In the genomic region with DNA sequence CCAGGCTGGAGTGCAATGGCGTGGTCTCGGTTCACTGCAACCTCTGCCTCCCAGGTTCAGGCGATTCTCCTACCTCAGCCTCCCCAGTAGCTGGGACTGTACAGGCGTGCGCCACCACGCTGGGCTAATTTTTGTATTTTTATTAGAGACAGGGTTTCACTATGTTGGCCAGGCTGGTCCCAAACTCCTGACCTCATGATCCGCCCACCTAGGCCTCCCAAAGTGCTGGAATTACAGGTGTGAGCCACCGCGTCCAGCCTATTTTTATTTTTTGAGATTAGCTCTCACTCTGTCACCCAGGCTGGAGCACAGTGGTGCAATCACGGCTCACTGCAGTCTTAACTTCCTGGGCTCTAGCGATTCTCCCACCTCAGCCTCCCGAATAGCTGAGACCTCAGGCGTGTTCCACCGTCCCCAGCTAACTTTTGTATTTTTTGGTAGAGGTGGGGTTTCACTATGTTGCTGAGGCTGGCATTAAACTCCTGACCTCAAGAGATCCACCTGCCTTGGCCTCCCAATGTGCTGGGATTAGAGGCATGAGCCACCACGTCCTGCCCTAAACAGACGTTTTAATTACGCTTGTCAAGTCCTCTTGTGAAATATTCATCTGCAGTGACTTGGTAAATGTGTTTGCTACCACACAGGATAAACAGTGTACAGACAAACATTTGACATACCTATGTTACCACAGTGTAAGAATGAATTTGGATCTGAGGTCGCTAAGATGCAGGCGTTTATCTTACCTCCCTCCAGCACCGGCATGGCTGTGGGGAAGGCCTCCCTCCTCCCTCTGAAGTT, we compare ENCODE assay signal across 12 cellular contexts. TPM values are rescaled to one million over a fixed set of nuclear protein-coding genes. Genes with fewer than 3 reads are reported as not detected.
DNase-seq lines count a peak whose midpoint lies in the region; FAIRE-seq and TF ChIP-seq lines count a peak whose summit lies in the region.
"Not testable (repeated sequence)": the region's sequence is repeated elsewhere in the genome, so short reads cannot be mapped to it uniquely, and the experiment has no call there.
"Had no signal": no experiment of that assay in that cellular context is flagged by ENCODE, and none has a peak within 500 bp of the region (broad histone marks: within the 10 kb centered on the region; RNA-seq: fewer than 3 reads in every experiment).

No MANE protein-coding gene starts in this region.

- FAIRE-seq in endothelial cell of umbilical vein (lab: Jason Lieb, UNC), result peak; percentile 56
- FAIRE-seq in urothelium cell line (lab: Jason Lieb, UNC), result peak; percentile 67

- POLR2A ChIA-PET in CD4-positive, alpha-beta memory T cell (lab: Charles Lee; ENCODE audit: partially characterized antibody); endothelial cell of umbilical vein (lab: Charles Lee): not testable (repeated sequence)

- H3K27me3 Mint-ChIP-seq in CD4-positive, alpha-beta memory T cell; IgD-negative memory B cell; activated CD4-positive, alpha-beta T cell treated with anti-CD3 and anti-CD28 coated beads, Interleukin-2, amount 10 ng/mL, durations not matched to agents 24 days and 14 days: not testable (repeated sequence)

- H3K4me3 ChIP-seq in CD4-positive, alpha-beta memory T cell (ENCODE audit: low read length in 2 of 2); NB4 (ENCODE audit: low read depth, low read length); endothelial cell of umbilical vein (replicated peaks in 1 of 3; ENCODE audit: insufficient read depth in 1 of 3, low read depth in 1 of 3, low read length in 3 of 3): not testable (repeated sequence)

- not testable (repeated sequence) for BruUV-seq in endothelial cell of umbilical vein (replicated peaks; lab: Mats Ljungman, UMichigan)

- H2AFZ ChIP-seq in endothelial cell of umbilical vein (ENCODE audit: low read depth, low read length), result not testable (repeated sequence)

- not testable (repeated sequence) for H3K36me3 ChIP-seq in CD4-positive, alpha-beta memory T cell (ENCODE audit: insufficient read depth, low read length); endothelial cell of umbilical vein (ENCODE audit: control insufficient read depth in 2 of 2, extremely low read depth in 1 of 2, insufficient read depth in 2 of 2, low read length in 2 of 2)

- H3K27ac Mint-ChIP-seq in CD4-positive, alpha-beta memory T cell, result peak overlapping the region in 4 of 7 donors; percentile 8 to 59 (median 29)
- peak overlapping the region in 2 of 3 donors; percentile 8 to 59 for H3K27ac Mint-ChIP-seq in IgD-negative memory B cell
- not testable (repeated sequence) for H3K27ac Mint-ChIP-seq in activated CD4-positive, alpha-beta T cell treated with anti-CD3 and anti-CD28 coated beads, Interleukin-2, amount 10 ng/mL, durations not matched to agents 24 days and 14 days

- not testable (repeated sequence) for H3K27ac ChIP-seq in CD4-positive, alpha-beta memory T cell (ENCODE audit: low read depth, low read length); endothelial cell of umbilical vein (ENCODE audit: insufficient read depth, low read depth, low read length)

- intact Hi-C loops in CD4-positive, alpha-beta memory T cell (cut with micrococcal nuclease); activated CD4-positive, alpha-beta T cell treated with anti-CD3 and anti-CD28 coated beads, Interleukin-2, amount 10 ng/mL, durations not matched to agents 24 days and 14 days (cut with micrococcal nuclease); endothelial cell of umbilical vein (cut with micrococcal nuclease): not testable (repeated sequence)

- H3K4me1 ChIP-seq in CD4-positive, alpha-beta memory T cell (ENCODE audit: insufficient read depth, low read length), result peaks cover 11% of the 10 kb centered on the region
- H3K4me1 ChIP-seq in endothelial cell of umbilical vein (ENCODE audit: control insufficient read depth, extremely low read depth, insufficient read depth, low read length), result not testable (repeated sequence)

- peaks cover 17% of the 10 kb centered on the region for H3K79me2 ChIP-seq in endothelial cell of umbilical vein (ENCODE audit: control insufficient read depth, insufficient read depth, low read length)

- H3K4me2 ChIP-seq in endothelial cell of umbilical vein (ENCODE audit: insufficient read depth, low read length), result not testable (repeated sequence)

- not testable (repeated sequence) for TF ChIP-seq CTCF in GM20000 (IDR thresholded peaks at IDR 0.05; ENCODE audit: extremely low read depth, missing control alignments); NB4 (IDR thresholded peaks at IDR 0.05; ENCODE audit: low read depth, low read length); endothelial cell of umbilical vein (IDR thresholded peaks at IDR 0.05; ENCODE audit: extremely low read depth in 1 of 2, insufficient read depth in 1 of 2, low read depth in 1 of 2, low read length in 2 of 2)

- not testable (repeated sequence) for H4K20me1 ChIP-seq in endothelial cell of umbilical vein (replicated peaks; ENCODE audit: control insufficient read depth, extremely low read depth, insufficient read depth, low read length)

- not testable (repeated sequence) for H3K9ac ChIP-seq in endothelial cell of umbilical vein (replicated peaks; ENCODE audit: extremely low read depth, insufficient read depth, low read length)

- not testable (repeated sequence) for H3K4me3 Mint-ChIP-seq in CD4-positive, alpha-beta memory T cell; activated CD4-positive, alpha-beta T cell treated with anti-CD3 and anti-CD28 coated beads, Interleukin-2, amount 10 ng/mL, durations not matched to agents 24 days and 14 days
- peak overlapping the region in 1 of 4 donors; percentile 16 for H3K4me3 Mint-ChIP-seq in IgD-negative memory B cell

- H3K27me3 ChIP-seq in CD4-positive, alpha-beta memory T cell (ENCODE audit: insufficient read depth, low read length); endothelial cell of umbilical vein (ENCODE audit: control insufficient read depth in 2 of 2, insufficient read depth in 2 of 2, low read length in 2 of 2): not testable (repeated sequence)

- CTCF ChIA-PET in CD4-positive, alpha-beta memory T cell (lab: Charles Lee; ENCODE audit: partially characterized antibody); endothelial cell of umbilical vein (lab: Charles Lee): not testable (repeated sequence)

- H3K9me3 Mint-ChIP-seq in CD4-positive, alpha-beta memory T cell; IgD-negative memory B cell; activated CD4-positive, alpha-beta T cell treated with anti-CD3 and anti-CD28 coated beads, Interleukin-2, amount 10 ng/mL, durations not matched to agents 24 days and 14 days: not testable (repeated sequence)

- H3K36me3 Mint-ChIP-seq in CD4-positive, alpha-beta memory T cell; IgD-negative memory B cell; activated CD4-positive, alpha-beta T cell treated with anti-CD3 and anti-CD28 coated beads, Interleukin-2, amount 10 ng/mL, durations not matched to agents 24 days and 14 days (ENCODE audit: low read depth): not testable (repeated sequence)

- H3K9me1 ChIP-seq in endothelial cell of umbilical vein (replicated peaks; ENCODE audit: control insufficient read depth, extremely low read depth, insufficient read depth, low read length), result not testable (repeated sequence)

- TF ChIP-seq POLR2A in NB4 (IDR thresholded peaks at IDR 0.05; ENCODE audit: extremely low read depth, insufficient read length); endothelial cell of umbilical vein (IDR thresholded peaks at IDR 0.05; ENCODE audit: low read depth, low read length): not testable (repeated sequence)

- not testable (repeated sequence) for H3K9me3 ChIP-seq in CD4-positive, alpha-beta memory T cell (ENCODE audit: control insufficient read depth in 1 of 2, low read length in 2 of 2); endothelial cell of umbilical vein (replicated peaks; ENCODE audit: control insufficient read depth, insufficient read depth, low read length)

- not testable (repeated sequence) for DNase-seq in CD4-positive, alpha-beta memory T cell; endothelial cell of umbilical vein (ENCODE audit: low read depth, low spot score); urothelium cell line (ENCODE audit: low spot score)
- DNase-seq in GM20000 (ENCODE audit: low spot score) (peak; percentile 1), NB4 (ENCODE audit: low read depth) (peak; percentile 25), mesenteric fat pad (ENCODE audit: low spot score) (peak; percentile 90)
- peak; percentile 61 for DNase-seq in activated CD4-positive, alpha-beta T cell treated with anti-CD3 and anti-CD28 coated beads, Interleukin-2, amount 10 ng/mL, durations not matched to agents 24 days and 14 days

- dilution Hi-C loops in endothelial cell of umbilical vein (cut with MboI; ENCODE audit: extremely low pct_ligation_motif_present, low sequenced_read_pairs), result not testable (repeated sequence)

- H3K4me1 Mint-ChIP-seq in CD4-positive, alpha-beta memory T cell, result peaks cover 9 to 20% (median 13%) of the 10 kb centered on the region in 4 donors
- peaks cover 11 to 13% (median 13%) of the 10 kb centered on the region in 3 donors for H3K4me1 Mint-ChIP-seq in IgD-negative memory B cell
- H3K4me1 Mint-ChIP-seq in activated CD4-positive, alpha-beta T cell treated with anti-CD3 and anti-CD28 coated beads, Interleukin-2, amount 10 ng/mL, durations not matched to agents 24 days and 14 days, result peaks cover 11% of the 10 kb centered on the region

RNA-seq across cellular contexts. Expression of gene NPIPB15, which starts 5.6 kb away (rescaled TPM):
- total RNA-seq in CD4-positive, alpha-beta memory T cell, result 1 to 10 TPM in 1 of 2 experiments, not detected in 1; 1.2 TPM
- 1 to 10 TPM in 1 of 2 donors, not detected in 1; 1.1 TPM for polyA plus RNA-seq in CD4-positive, alpha-beta memory T cell
- 1.7 TPM for polyA plus RNA-seq in IgD-negative memory B cell
- 1.1 and 1.8 TPM in 2 replicates for total RNA-seq in activated CD4-positive, alpha-beta T cell treated with anti-CD3 and anti-CD28 coated beads, Interleukin-2, amount 10 ng/mL, durations not matched to agents 24 days and 14 days
- total RNA-seq in endothelial cell of umbilical vein, result 3.8 and 4.4 TPM in 2 replicates
- polyA plus RNA-seq in endothelial cell of umbilical vein, result 5.7 and 6.9 TPM in 2 replicates
- polyA plus RNA-seq in endothelial cell of umbilical vein (2011; cell fraction: cytosol; rRNA removed), result 0.76 and 1.4 TPM in 2 replicates
- polyA plus RNA-seq in endothelial cell of umbilical vein (2011; cell fraction: nucleus; rRNA removed), result 36.2 and 40.1 TPM in 2 replicates
- polyA plus RNA-seq in endothelial cell of umbilical vein (2012), result not detected in 2 replicates
- 3.2 and 4.6 TPM in 2 replicates for polyA minus RNA-seq in endothelial cell of umbilical vein
- polyA minus RNA-seq in endothelial cell of umbilical vein (2011; cell fraction: cytosol; rRNA and poly(A)+ RNA removed), result 0.82 TPM
- polyA minus RNA-seq in endothelial cell of umbilical vein (2011; cell fraction: nucleus; rRNA and poly(A)+ RNA removed), result 4.5 and 6.1 TPM in 2 replicates
- 4.1 TPM for total RNA-seq in mesenteric fat pad
- total RNA-seq: CD8-positive, alpha-beta memory T cell had no signal

RNA-seq across cellular contexts. Expression of gene CLEC18B, which starts 50.7 kb away (rescaled TPM):
- total RNA-seq in CD4-positive, alpha-beta memory T cell, result 1 to 10 TPM; 1.3 to 3.1 TPM
- not detected for polyA plus RNA-seq in CD4-positive, alpha-beta memory T cell
- not detected for polyA plus RNA-seq in IgD-negative memory B cell
- 0.21 and 0.42 TPM in 2 replicates for total RNA-seq in activated CD4-positive, alpha-beta T cell treated with anti-CD3 and anti-CD28 coated beads, Interleukin-2, amount 10 ng/mL, durations not matched to agents 24 days and 14 days
- total RNA-seq in endothelial cell of umbilical vein, result 0.25 and 0.49 TPM in 2 replicates
- polyA plus RNA-seq in endothelial cell of umbilical vein, result 0.06 TPM in 1 of 2 replicates, not detected in the other
- polyA plus RNA-seq in endothelial cell of umbilical vein (2011; cell fraction: cytosol; rRNA removed), result not detected in 2 replicates
- polyA plus RNA-seq in endothelial cell of umbilical vein (2011; cell fraction: nucleus; rRNA removed), result 0.34 and 0.74 TPM in 2 replicates
- polyA plus RNA-seq in endothelial cell of umbilical vein (2012), result not detected in 2 replicates
- not detected in 2 replicates for polyA minus RNA-seq in endothelial cell of umbilical vein
- not detected for polyA minus RNA-seq in endothelial cell of umbilical vein (2011; cell fraction: cytosol; rRNA and poly(A)+ RNA removed)
- polyA minus RNA-seq in endothelial cell of umbilical vein (2011; cell fraction: nucleus; rRNA and poly(A)+ RNA removed), result 0.77 TPM in 1 of 2 replicates, not detected in the other
- total RNA-seq in mesenteric fat pad, result 0.19 TPM
- total RNA-seq: H1 had no signal
- polyA plus RNA-seq: CD4-positive, CD25-positive, alpha-beta regulatory T cell; CD8-positive, alpha-beta memory T cell; GM23248 had no signal
